8 cellular contexts compared by ENCODE assay signal in the genomic region with DNA sequence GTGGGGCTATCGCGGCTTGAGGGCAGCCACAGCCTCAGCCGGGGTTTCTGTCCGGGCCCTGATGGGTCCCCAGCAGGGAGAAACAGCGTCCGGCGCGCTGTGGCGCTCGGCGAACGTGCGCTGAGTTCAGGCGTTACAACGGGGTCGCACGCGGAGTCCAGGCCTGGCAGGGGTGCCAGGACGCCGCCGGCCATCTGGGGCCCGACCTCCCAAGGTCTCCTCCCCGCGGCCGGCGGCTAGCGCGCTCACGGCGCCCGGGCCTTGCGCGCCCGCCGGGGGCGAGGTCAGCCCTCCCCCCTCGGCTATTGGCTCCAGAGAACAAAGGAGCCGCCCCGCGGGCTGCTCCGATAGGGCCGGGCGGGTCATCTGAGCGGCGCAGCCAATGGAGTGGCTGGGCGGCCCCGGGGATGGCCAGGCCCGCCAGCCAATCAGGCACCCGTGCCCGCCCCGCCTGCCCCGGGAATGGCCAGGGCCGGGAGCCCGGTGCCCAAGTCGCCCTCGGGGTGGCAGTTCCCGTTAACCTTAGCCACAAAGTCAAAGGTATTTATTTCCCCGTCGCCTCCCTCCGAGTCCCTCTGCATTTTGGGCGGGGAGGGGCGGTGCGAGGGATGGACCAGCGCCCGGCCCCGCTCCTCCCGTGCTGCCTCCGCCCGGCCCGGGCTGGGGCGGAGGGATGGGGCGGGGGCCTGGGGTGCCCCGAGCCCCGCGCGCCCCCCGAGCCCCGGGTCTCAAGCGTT. TPM values are rescaled to one million over a fixed set of nuclear protein-coding genes. Genes with fewer than 3 reads are reported as not detected.
DNase-seq lines count a peak whose midpoint lies in the region; ATAC-seq, FAIRE-seq and TF ChIP-seq lines count a peak whose summit lies in the region.

Gene ZNF775, plus strand, starts transcription at position 478 of the 737 bp plus-strand sequence. CDS start 9,141 bp downstream, outside the sequence.

- FAIRE-seq in H1 (lab: Jason Lieb, UNC) = no peak

- CTCF ChIA-PET in Caco-2 (lab: Charles Lee) = interaction anchor here (1.0 to 1.9 kb wide), 5 partner anchors 10 to 55 kb away, joined by 3 to 9 read pairs (median 4); partner anchors contain the start of genes ACTR3C and REPIN1
- CTCF ChIA-PET in activated CD8-positive, alpha-beta memory T cell treated with anti-CD3 and anti-CD28 coated beads, Interleukin-2, amount 10 ng/mL, durations not matched to agents 7 days and 5 days (lab: Charles Lee) = interaction anchor here (1.4 to 2.1 kb wide), 3 partner anchors 20 to 27 kb away, joined by 4 to 9 read pairs (median 8); a partner anchor contains a TSS
- CTCF ChIA-PET in H1 (lab: Charles Lee; ENCODE audit: partially characterized antibody) = interaction anchor here (1.1 to 2.1 kb wide), 5 partner anchors 10 to 88 kb away, joined by 3 to 18 read pairs (median 5); partner anchors contain the start of gene REPIN1

- peak within 1 kb of the TSS; percentile 43; the same call in 1 of the 2 replicates for H2BK20ac ChIP-seq in H1 (ENCODE audit: low read length)

- no peaks in the 10 kb centered on the region for H3K36me3 ChIP-seq in Caco-2 (ENCODE audit: control insufficient read depth, insufficient read depth, low read length)
- H3K36me3 ChIP-seq in H1 (ENCODE audit: control insufficient read depth in 2 of 4, insufficient read depth in 4 of 4, low read length in 3 of 4) = peaks cover 1 to 15% (median 2%) of the 10 kb centered on the region in 4 experiments; a peak in 2 of 8 replicates
- H3K36me3 ChIP-seq in mesendoderm (ENCODE audit: control insufficient read depth, insufficient read depth, low read length) = no peaks in the 10 kb centered on the region

- H3K9ac ChIP-seq in H1 (replicated peaks in 1 of 4; ENCODE audit: extremely low read depth in 1 of 4, low read depth in 3 of 4, low read length in 3 of 4) (peak within 1 kb of the TSS; percentile 59 to 84 (median 72)), mesendoderm (ENCODE audit: low read length) (peak within 1 kb of the TSS; percentile 88)

- peaks cover 0 to 4% of the 10 kb centered on the region in 2 experiments for H4K20me1 ChIP-seq in H1 (replicated peaks in 1 of 2; ENCODE audit: control insufficient read depth in 1 of 2, insufficient read depth in 2 of 2, low read length in 2 of 2)

- H3K4me1 ChIP-seq in Caco-2 = peaks cover 58% of the 10 kb centered on the region
- peaks cover 15 to 45% (median 27%) of the 10 kb centered on the region in 4 experiments for H3K4me1 ChIP-seq in H1 (replicated peaks in 1 of 4; ENCODE audit: control insufficient read depth in 3 of 4, insufficient read depth in 4 of 4, low read length in 3 of 4)
- peaks cover 33% of the 10 kb centered on the region for H3K4me1 ChIP-seq in mesendoderm (ENCODE audit: control insufficient read depth, low read depth, low read length)

- intact Hi-C loops in Caco-2 (cut with micrococcal nuclease; ENCODE audit: unreplicated experiment) = loop anchor here (1.0 to 2.0 kb wide), 5 partner anchors 10 to 56 kb away; partner anchors contain the start of genes ACTR3C and LRRC61

- H2AK5ac ChIP-seq in H1 (ENCODE audit: low read depth, low read length) (no peak within 1 kb of the TSS), mesendoderm (ENCODE audit: low read length) (peak within 1 kb of the TSS; percentile 76)

- H3K79me1 ChIP-seq in H1 (ENCODE audit: low read depth, low read length) = peaks cover 15% of the 10 kb centered on the region
- H3K79me1 ChIP-seq in mesendoderm (ENCODE audit: low read length) = peaks cover 21% of the 10 kb centered on the region

- H2BK120ac ChIP-seq in H1 (replicated peaks; ENCODE audit: low read depth, low read length) (peak within 1 kb of the TSS; percentile 33), mesendoderm (ENCODE audit: low read depth, low read length) (peak within 1 kb of the TSS; percentile 47)

- peak within 1 kb of the TSS; percentile 87 for H3K4me3 Mint-ChIP-seq in Caco-2 (ENCODE audit: unreplicated experiment)
- H3K4me3 Mint-ChIP-seq in activated CD8-positive, alpha-beta memory T cell treated with anti-CD3 and anti-CD28 coated beads, Interleukin-2, amount 10 ng/mL, durations not matched to agents 7 days and 5 days = peak within 1 kb of the TSS; percentile 86

- H3K56ac ChIP-seq in H1 (replicated peaks; ENCODE audit: insufficient read length, low read depth, low read length) (peak within 1 kb of the TSS; percentile 96), mesendoderm (ENCODE audit: low read length) (peak within 1 kb of the TSS; percentile 94)

- H4K91ac ChIP-seq in H1 (replicated peaks; ENCODE audit: insufficient read length, low read length) = peak within 1 kb of the TSS; percentile 75

- peak; percentile 72 for ATAC-seq in GM21381 (IDR thresholded peaks at IDR 0.05; ENCODE audit: unreplicated experiment)
- peak; percentile 99 for ATAC-seq in activated CD8-positive, alpha-beta memory T cell treated with anti-CD3 and anti-CD28 coated beads, Interleukin-2, amount 10 ng/mL, durations not matched to agents 7 days and 5 days

- H3K9me3 ChIP-seq in Caco-2 (no peaks in the 10 kb centered on the region), H1 (ENCODE audit: insufficient read depth in 2 of 2, low read depth in 1 of 2, low read length in 1 of 2) (no peaks in the 10 kb centered on the region)

- H4K8ac ChIP-seq in H1 (ENCODE audit: extremely low read depth, insufficient read depth, low read length) = peak within 1 kb of the TSS; percentile 91
- H4K8ac ChIP-seq in mesendoderm (ENCODE audit: low read depth, low read length) = peak within 1 kb of the TSS; percentile 99

- no peak; a peak in 1 of 4 replicates for TF ChIP-seq RAD21 in H1 (IDR thresholded peaks at IDR 0.05 in 1 of 2, conservative IDR thresholded peaks at IDR 0.05 in 1 of 2; ENCODE audit: low read depth in 2 of 2, low read length in 2 of 2)

- peak within 1 kb of the TSS; percentile 94 for H3K4me2 ChIP-seq in H1 (ENCODE audit: insufficient read depth in 1 of 2, low read depth in 2 of 2, low read length in 2 of 2)
- peak within 1 kb of the TSS; percentile 70 for H3K4me2 ChIP-seq in mesendoderm (ENCODE audit: low read length)

- H3K18ac ChIP-seq in H1 (ENCODE audit: extremely low read depth, low read length) (peak within 1 kb of the TSS; percentile 98), mesendoderm (ENCODE audit: low read length) (peak within 1 kb of the TSS; percentile 96)

- no peak for TF ChIP-seq CTCF in Caco-2 (IDR thresholded peaks at IDR 0.05; ENCODE audit: insufficient read depth in 1 of 2, low read depth in 1 of 2, low read length in 1 of 2, severe bottlenecking in 1 of 2, unreplicated experiment in 1 of 2)
- TF ChIP-seq CTCF in H1 (IDR thresholded peaks at IDR 0.05; ENCODE audit: control extremely low read depth in 1 of 3, insufficient read depth in 1 of 3, low read depth in 1 of 3, low read length in 3 of 3) = no peak

- H3K4ac ChIP-seq in H1 (replicated peaks; ENCODE audit: insufficient read length, low read depth, low read length) (peak within 1 kb of the TSS; percentile 59), mesendoderm (ENCODE audit: low read depth, low read length) (peak within 1 kb of the TSS; percentile 98)

- peak; percentile 95 to 98 for DNase-seq in Caco-2
- DNase-seq in HUDEP-2 (lab: John Stamatoyannopoulos, UW; ENCODE audit: unreplicated experiment in 76 of 76) = peak in 73 of 76 experiments; percentile 33 to 93 (median 87)
- peak; percentile 80 for DNase-seq in NOMO-1 treated with DMSO at 0.1 percent for 48 hours (lab: John Stamatoyannopoulos, UW; ENCODE audit: unreplicated experiment)
- DNase-seq in activated CD8-positive, alpha-beta memory T cell treated with anti-CD3 and anti-CD28 coated beads, Interleukin-2, amount 10 ng/mL, durations not matched to agents 7 days and 5 days = peak; percentile 95
- peak; percentile 89 to 93 for DNase-seq in H1 (ENCODE audit: low read depth in 1 of 2, low spot score in 2 of 2)
- DNase-seq in mesendoderm = peak; percentile 99
- DNase-seq in stimulated activated CD8-positive, alpha-beta memory T cell treated with anti-CD3 and anti-CD28 coated beads, Interleukin-12 subunit alpha, Interleukin-12 subunit beta, amount 100 ng/mL, for 24 hours (ENCODE audit: extremely low read depth) = peak; percentile 88

- no peak within 1 kb of the TSS for H3K14ac ChIP-seq in H1 (ENCODE audit: insufficient read length)

- H3K4me3 ChIP-seq in Caco-2 (ENCODE audit: low read depth, low read length) (peak within 1 kb of the TSS; percentile 95), H1 (ENCODE audit: extremely low read depth in 1 of 4, insufficient read depth in 2 of 4, low read depth in 3 of 4, low read length in 4 of 4) (peak within 1 kb of the TSS; percentile 88 to 96 (median 90)), mesendoderm (ENCODE audit: low read length) (peak within 1 kb of the TSS; percentile 65)

- TF ChIP-seq POLR2A in H1 (IDR thresholded peaks at IDR 0.05; ENCODE audit: control extremely low read depth in 1 of 2, low read depth in 2 of 2, low read length in 2 of 2) = peak in 1 of 2 experiments; percentile 79; a peak in 2 of 3 replicates

- peaks cover 34% of the 10 kb centered on the region for H3K36me3 Mint-ChIP-seq in Caco-2 (ENCODE audit: insufficient read depth, unreplicated experiment)
- peaks cover 2% of the 10 kb centered on the region for H3K36me3 Mint-ChIP-seq in activated CD8-positive, alpha-beta memory T cell treated with anti-CD3 and anti-CD28 coated beads, Interleukin-2, amount 10 ng/mL, durations not matched to agents 7 days and 5 days

- 1% methylated on average over 49 of the region's 79 CpGs; no CpG with 5 or more reads in 1 of the 2 experiments for WGBS in H1 (ENCODE audit: extremely low coverage in 1 of 2, insufficient coverage in 1 of 2, insufficient read length in 1 of 2, insufficient replicate concordance in 2 of 2, low coverage in 1 of 2, low lambda C conversion rate in 2 of 2, missing lambda C conversion rate in 1 of 2), 2 experiments
- WGBS in mesendoderm (ENCODE audit: extremely low coverage, insufficient coverage, low lambda C conversion rate) = no CpG with 5 or more reads among the region's 79 CpGs

- H3K27me3 Mint-ChIP-seq in Caco-2 (ENCODE audit: insufficient read depth, unreplicated experiment) = no peaks in the 10 kb centered on the region
- no peaks in the 10 kb centered on the region for H3K27me3 Mint-ChIP-seq in activated CD8-positive, alpha-beta memory T cell treated with anti-CD3 and anti-CD28 coated beads, Interleukin-2, amount 10 ng/mL, durations not matched to agents 7 days and 5 days

- H3K79me2 ChIP-seq in H1 (ENCODE audit: control insufficient read depth in 1 of 2, insufficient read depth in 2 of 2, low read length in 2 of 2) (peaks cover 0 to 43% of the 10 kb centered on the region in 2 experiments), mesendoderm (ENCODE audit: control insufficient read depth, insufficient read depth, low read length) (peaks cover 24% of the 10 kb centered on the region)

- no peak for TF ChIP-seq EP300 in H1 (IDR thresholded peaks at IDR 0.05; ENCODE audit: borderline replicate concordance in 1 of 2, low read depth in 2 of 2, low read length in 2 of 2)

- H2BK12ac ChIP-seq in H1 (ENCODE audit: low read depth, low read length) = 0 out of 2 replicates have a peak within 1 kb of the TSS, but pooled peaks have one; percentile 86

- peaks cover 48% of the 10 kb centered on the region for H3K4me1 Mint-ChIP-seq in Caco-2 (ENCODE audit: low read depth, unreplicated experiment)
- peaks cover 37% of the 10 kb centered on the region for H3K4me1 Mint-ChIP-seq in activated CD8-positive, alpha-beta memory T cell treated with anti-CD3 and anti-CD28 coated beads, Interleukin-2, amount 10 ng/mL, durations not matched to agents 7 days and 5 days

- no peak within 1 kb of the TSS for H2AFZ ChIP-seq in H1 (ENCODE audit: low read length)

- peak within 1 kb of the TSS; percentile 89 for H3K27ac Mint-ChIP-seq in Caco-2 (ENCODE audit: unreplicated experiment)
- H3K27ac Mint-ChIP-seq in activated CD8-positive, alpha-beta memory T cell treated with anti-CD3 and anti-CD28 coated beads, Interleukin-2, amount 10 ng/mL, durations not matched to agents 7 days and 5 days = peak within 1 kb of the TSS; percentile 67

- no peaks in the 10 kb centered on the region for H3K27me3 ChIP-seq in Caco-2 (replicated peaks; ENCODE audit: control insufficient read depth, insufficient read depth, low read length)
- H3K27me3 ChIP-seq in H1 (replicated peaks in 1 of 4; ENCODE audit: control insufficient read depth in 3 of 4, extremely low read depth in 1 of 4, insufficient read depth in 3 of 4, low read length in 3 of 4) = no peaks in the 10 kb centered on the region
- no peaks in the 10 kb centered on the region for H3K27me3 ChIP-seq in mesendoderm (ENCODE audit: insufficient read depth, low read length, poor library complexity)

- H3K27ac ChIP-seq in H1 (ENCODE audit: low read depth, low read length) (peak within 1 kb of the TSS; percentile 70), mesendoderm (ENCODE audit: low read depth, low read length) (peak within 1 kb of the TSS; percentile 99)

- peak within 1 kb of the TSS; percentile 14; the same call in 1 of the 2 replicates for H2BK15ac ChIP-seq in H1 (ENCODE audit: low read length)
- no peak within 1 kb of the TSS for H2BK15ac ChIP-seq in mesendoderm (replicated peaks; ENCODE audit: low read depth)

- no peaks in the 10 kb centered on the region for H3K9me3 Mint-ChIP-seq in Caco-2 (ENCODE audit: unreplicated experiment)
- H3K9me3 Mint-ChIP-seq in activated CD8-positive, alpha-beta memory T cell treated with anti-CD3 and anti-CD28 coated beads, Interleukin-2, amount 10 ng/mL, durations not matched to agents 7 days and 5 days (ENCODE audit: low read depth) = no peaks in the 10 kb centered on the region

- BruUV-seq in Caco-2 (replicated peaks; lab: Mats Ljungman, UMichigan) = no TSS peak

- H2BK5ac ChIP-seq in H1 (ENCODE audit: low read depth, low read length) (peak within 1 kb of the TSS; percentile 93), mesendoderm (ENCODE audit: low read length) (peak within 1 kb of the TSS; percentile 61)

- no peak within 1 kb of the TSS for H3K23ac ChIP-seq in H1 (ENCODE audit: insufficient read length)
- peak within 1 kb of the TSS; percentile 34 for H3K23ac ChIP-seq in mesendoderm (ENCODE audit: low read length)

- H3K23me2 ChIP-seq in H1 (ENCODE audit: low read depth, low read length) = peaks cover 11% of the 10 kb centered on the region

- POLR2A ChIA-PET in Caco-2 (lab: Charles Lee) (interaction anchor here (1.5 to 2.2 kb wide), 2 partner anchors 10 to 56 kb away, joined by 5 to 29 read pairs; partner anchors contain the start of genes ACTR3C, LRRC61 and REPIN1), H1 (lab: Charles Lee; ENCODE audit: partially characterized antibody) (interaction anchor here (0.9 to 6.1 kb wide), 8 partner anchors 7 to 49 kb away, joined by 3 to 93 read pairs (median 12); partner anchors contain the start of gene REPIN1)

- peak within 1 kb of the TSS; percentile 89 for H4K5ac ChIP-seq in H1 (ENCODE audit: insufficient read length, low read depth, low read length)
- H4K5ac ChIP-seq in mesendoderm (ENCODE audit: low read length) = no peak within 1 kb of the TSS

RNA-seq across cellular contexts. Expression of gene ZNF775, which starts in this region (rescaled TPM):
- 4.0 and 4.4 TPM in 2 replicates for total RNA-seq in Caco-2 (2022)
- total RNA-seq in activated CD8-positive, alpha-beta memory T cell treated with anti-CD3 and anti-CD28 coated beads, Interleukin-2, amount 10 ng/mL, durations not matched to agents 7 days and 5 days = 1 to 10 TPM; 7.5 to 8.4 TPM
- 21.5 and 24.9 TPM in 2 replicates for total RNA-seq in H1 (2021; fragmentation: NEBNext Ultra II Directional; extraction: Animal tissue kit (Norgen Biotek cat#: 25700))
- 13.6 and 22.5 TPM in 2 replicates for polyA plus RNA-seq in H1 (2011; rRNA removed)
- polyA plus RNA-seq in H1 (2011; cell fraction: cytosol; rRNA removed) = 23.8 TPM
- 26.9 TPM for polyA plus RNA-seq in H1 (2011; cell fraction: nucleus; rRNA removed)
- 12.3 to 21.8 TPM (median 20.3 TPM) in 4 replicates for polyA plus RNA-seq in H1 (2012, experiment 1 of 2)
- 13.0 TPM for polyA plus RNA-seq in H1 (2012, experiment 2 of 2)
- polyA plus RNA-seq in H1 (2013, experiment 1 of 2) = 9.1 TPM
- polyA plus RNA-seq in H1 (2013, experiment 2 of 2) = 8.5 TPM
- polyA minus RNA-seq in H1 (2011; rRNA and poly(A)+ RNA removed) = 2.5 and 2.9 TPM in 2 replicates
- 21.4 TPM for polyA minus RNA-seq in H1 (2011; cell fraction: cytosol; rRNA and poly(A)+ RNA removed)
- polyA minus RNA-seq in H1 (2011; cell fraction: nucleus; rRNA and poly(A)+ RNA removed) = 15.7 TPM
- 4.2 TPM for polyA plus RNA-seq in mesendoderm (2013, experiment 1 of 2)
- 4.2 TPM for polyA plus RNA-seq in mesendoderm (2013, experiment 2 of 2)

Comparison
In these comparisons a context has a peak if more than half of its experiments do, and no peak if none do; other contexts are left out.
1. Peak in every context shown above with its lines: DNase-seq, ATAC-seq, H3K4me3 ChIP-seq and H3K27ac ChIP-seq.